In the genomic region with DNA sequence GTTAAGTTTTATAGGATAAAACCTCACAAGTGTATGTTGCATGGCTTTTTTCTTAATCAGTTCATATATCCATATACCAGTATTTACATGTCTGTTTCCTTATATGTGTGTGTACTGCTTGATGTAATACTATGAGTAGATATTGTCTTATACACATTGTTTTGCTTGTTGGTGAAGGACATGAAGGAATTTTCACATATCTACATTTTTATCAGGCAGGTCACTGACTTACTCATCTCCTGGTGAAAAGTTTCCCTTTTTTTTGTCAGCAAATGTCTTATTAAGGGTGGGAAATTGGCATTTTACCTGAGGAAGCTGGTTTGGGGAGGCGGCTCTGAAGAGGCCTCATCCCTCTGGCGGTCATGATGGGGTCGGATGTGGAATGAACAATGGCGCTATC, we compare ENCODE assay signal across 22 cellular contexts.
DNase-seq lines count a peak whose midpoint lies in the region; FAIRE-seq and TF ChIP-seq lines count a peak whose summit lies in the region.
"Had no signal": no experiment of that assay in that cellular context is flagged by ENCODE, and none has a peak within 500 bp of the region (broad histone marks: within the 10 kb centered on the region; RNA-seq: fewer than 3 reads in every experiment).

No MANE protein-coding gene starts in this region.

- no peak overlapping the region for H3K9ac ChIP-seq in mesendoderm (ENCODE audit: low read length)

- H3K23ac ChIP-seq in mesendoderm (ENCODE audit: low read length), result no peak overlapping the region

- no peaks in the 10 kb centered on the region for H3K27me3 ChIP-seq in bronchial epithelial cell (ENCODE audit: control insufficient read depth, insufficient read depth, low read length)
- H3K27me3 ChIP-seq in mesendoderm (ENCODE audit: insufficient read depth, low read length, poor library complexity), result no peaks in the 10 kb centered on the region
- H3K27me3 ChIP-seq: BE2C had no signal

- H2BK5ac ChIP-seq in mesendoderm (ENCODE audit: low read length), result no peak overlapping the region

- no peak overlapping the region for H3K56ac ChIP-seq in mesendoderm (ENCODE audit: low read length)

- H4K5ac ChIP-seq in mesendoderm (ENCODE audit: low read length), result no peak overlapping the region

- no peak overlapping the region for H3K4me3 ChIP-seq in LNCaP clone FGC (ENCODE audit: low read depth, low read length)
- no peak overlapping the region for H3K4me3 ChIP-seq in bronchial epithelial cell (ENCODE audit: low read depth, low read length)
- H3K4me3 ChIP-seq in mesendoderm (ENCODE audit: low read length), result no peak overlapping the region

- H3K79me1 ChIP-seq in mesendoderm (ENCODE audit: low read length), result no peaks in the 10 kb centered on the region

- no CpG with 5 or more reads among the region's 4 CpGs for WGBS in mesendoderm (ENCODE audit: extremely low coverage, insufficient coverage, low lambda C conversion rate)

- H3K18ac ChIP-seq in mesendoderm (ENCODE audit: low read length), result no peak overlapping the region

- H3K36me3 ChIP-seq in bronchial epithelial cell (ENCODE audit: control insufficient read depth, insufficient read depth, low read length) (no peaks in the 10 kb centered on the region), mesendoderm (ENCODE audit: control insufficient read depth, insufficient read depth, low read length) (no peaks in the 10 kb centered on the region)
- H3K36me3 ChIP-seq: BE2C had no signal

- FAIRE-seq in bronchial epithelial cell (lab: Jason Lieb, UNC), result no peak
- FAIRE-seq: HTR-8/SVneo had no signal

- no peaks in the 10 kb centered on the region for H3K79me2 ChIP-seq in mesendoderm (ENCODE audit: control insufficient read depth, insufficient read depth, low read length)

- H3K27ac ChIP-seq in mesendoderm (ENCODE audit: low read depth, low read length), result no peak overlapping the region

- no peak overlapping the region for H3K4me2 ChIP-seq in mesendoderm (ENCODE audit: low read length)

- H3K4ac ChIP-seq in mesendoderm (ENCODE audit: low read depth, low read length), result no peak overlapping the region

- TF ChIP-seq CTCF in LNCaP clone FGC (IDR thresholded peaks at IDR 0.05; ENCODE audit: control insufficient read depth, extremely low read depth, insufficient read depth) (0 out of 2 replicates have a peak, but pooled peaks have one; percentile 16), bronchial epithelial cell (IDR thresholded peaks at IDR 0.05; ENCODE audit: insufficient read depth, low read length, severe bottlenecking) (no peak)

- H2BK120ac ChIP-seq in mesendoderm (ENCODE audit: low read depth, low read length), result no peak overlapping the region

- H3K4me1 ChIP-seq in mesendoderm (ENCODE audit: control insufficient read depth, low read depth, low read length), result no peaks in the 10 kb centered on the region
- H3K4me1 ChIP-seq: BE2C had no signal

- H4K8ac ChIP-seq in mesendoderm (ENCODE audit: low read depth, low read length), result no peak overlapping the region

- no peak overlapping the region for H2AK5ac ChIP-seq in mesendoderm (ENCODE audit: low read length)

- peak; percentile 5 for DNase-seq in A172 (ENCODE audit: low spot score)
- DNase-seq in ELR (ENCODE audit: low read depth), result peak; percentile 58
- DNase-seq in LNCaP clone FGC (ENCODE audit: low read depth), result no peak
- peak; percentile 46 for DNase-seq in bronchial epithelial cell (ENCODE audit: low read depth)
- DNase-seq in mesendoderm, result no peak
- no peak for DNase-seq in NCI-H2227 treated with DMSO at 0.1 percent for 48 hours (lab: John Stamatoyannopoulos, UW)
- no peak for DNase-seq in Kasumi-1 (lab: John Stamatoyannopoulos, UW)
- no peak for DNase-seq in stimulated activated CD4-positive, alpha-beta T cell treated with anti-CD3 and anti-CD28 coated beads, Interleukin-4, amount 100 ng/mL, for 4 hours
- DNase-seq: 8988T; ACHN; BE2C; C1 segment of cervical spinal cord; CD4-positive, CD25-positive, alpha-beta regulatory T cell; CD8-positive, alpha-beta memory T cell; COR-L47; DMS 273 treated with DMSO at 0.1 percent for 48 hours; DMS53; DND-41; GF-D8; GOT3; H7 had no signal

- no peak overlapping the region for H2BK15ac ChIP-seq in mesendoderm (replicated peaks; ENCODE audit: low read depth)

Comparison
In these comparisons a context has a peak if more than half of its experiments do, and no peak if none do; other contexts are left out.
1. DNase-seq: peak in A172 (single experiment), ELR (single experiment) and bronchial epithelial cell (single experiment); none in LNCaP clone FGC (single experiment), mesendoderm (single experiment), NCI-H2227 treated with DMSO at 0.1 percent for 48 hours (single experiment), Kasumi-1 (0 of 2) and stimulated activated CD4-positive, alpha-beta T cell treated with anti-CD3 and anti-CD28 coated beads, Interleukin-4, amount 100 ng/mL, for 4 hours (0 of 2).